ENCODE assay signal across 21 cellular contexts in genomic region chr16:4655801-4656200, GRCh38. TPM values are rescaled to one million over a fixed set of nuclear protein-coding genes. Genes with fewer than 3 reads are reported as not detected.
A peak's percentile ranks its signal among the peaks of the same experiment; 100 is the strongest.
DNase-seq lines count a peak whose midpoint lies in the region; ATAC-seq, FAIRE-seq and TF ChIP-seq lines count a peak whose summit lies in the region.
"Had no signal": no experiment of that assay in that cellular context is flagged by ENCODE, and none has a peak within 500 bp of the region (broad histone marks: within the 10 kb centered on the region; RNA-seq: fewer than 3 reads in every experiment).

No MANE protein-coding gene starts in this region.

- no peak overlapping the region for H2BK120ac ChIP-seq in neuronal stem cell (ENCODE audit: low read depth, low read length)

- TF ChIP-seq CTCF in A549 (IDR thresholded peaks at IDR 0.05) (no peak), endodermal cell (conservative IDR thresholded peaks at IDR 0.05) (no peak)

- peaks cover 84 to 100% (median 98%) of the 10 kb centered on the region in 11 experiments for H4K20me1 ChIP-seq in BLaER1 treated with 17β-estradiol and CSF1 and Interleukin-3, amounts not matched to agents 10 nM and 100 nM

- peak overlapping the region; percentile 12 to 64; a peak in 1 of 6 replicates for H3K27ac ChIP-seq in A549
- H3K27ac ChIP-seq in BLaER1 treated with 17β-estradiol and CSF1 and Interleukin-3, amounts not matched to agents 10 nM and 100 nM: peak overlapping the region in 1 of 11 experiments; percentile 29; a peak in 2 of 22 replicates
- no peak overlapping the region for H3K27ac ChIP-seq in endodermal cell (ENCODE audit: low read depth, low read length)
- no peak overlapping the region for H3K27ac ChIP-seq in neuronal stem cell (replicated peaks; ENCODE audit: low read length)
- H3K27ac ChIP-seq: SJCRH30 had no signal

- ATAC-seq in A549: no peak
- no peak for ATAC-seq in GM21825 (IDR thresholded peaks at IDR 0.05; ENCODE audit: unreplicated experiment)
- ATAC-seq: Panc1 had no signal

- DNase-seq in A549 (ENCODE audit: low read depth in 1 of 2, low spot score in 1 of 2): no peak
- DNase-seq in endodermal cell: no peak
- DNase-seq in neuronal stem cell (ENCODE audit: low spot score): no peak
- no peak for DNase-seq in NCI-H774 (lab: John Stamatoyannopoulos, UW)
- no peak for DNase-seq in NCI-H345 (lab: John Stamatoyannopoulos, UW)
- DNase-seq in pons (ENCODE audit: low spot score): no peak
- DNase-seq: CD4-positive, alpha-beta memory T cell; GOT3; HCEC 1CT; MV-4-11; NCI-H1105 treated with DMSO at 0.1 percent for 48 hours; NCI-H2029 treated with DMSO at 0.1 percent for 48 hours; NCI-H226; NCI-H524; NCI-H82; SJCRH30 had no signal

- H3K36me3 Mint-ChIP-seq in endodermal cell (ENCODE audit: low read depth): peaks cover 41% of the 10 kb centered on the region

- H3K9ac ChIP-seq in BLaER1 treated with 17β-estradiol and CSF1 and Interleukin-3, amounts not matched to agents 10 nM and 100 nM: peak overlapping the region in 3 of 11 experiments; percentile 6 to 27 (median 7); a peak in 2 of 22 replicates
- H3K9ac ChIP-seq in endodermal cell (ENCODE audit: extremely low read depth, low read length, poor library complexity, severe bottlenecking): no peak overlapping the region
- H3K9ac ChIP-seq in neuronal stem cell (ENCODE audit: low read depth, low read length, poor library complexity): no peak overlapping the region

- no peak overlapping the region for H2BK15ac ChIP-seq in neuronal stem cell (ENCODE audit: low read length)

- H3K4ac ChIP-seq in neuronal stem cell (ENCODE audit: low read length): no peak overlapping the region

- H3K4me1 ChIP-seq in A549 (peaks cover 32% of the 10 kb centered on the region), endodermal cell (ENCODE audit: control insufficient read depth, insufficient read depth, low read length) (peaks cover 3% of the 10 kb centered on the region), neuronal stem cell (ENCODE audit: control insufficient read depth in 2 of 2, insufficient read depth in 1 of 2, low read depth in 1 of 2, low read length in 2 of 2) (peaks cover 2 to 16% of the 10 kb centered on the region in 2 donors)
- peaks cover 45 to 96% (median 93%) of the 10 kb centered on the region in 10 experiments for H3K4me1 ChIP-seq in BLaER1 treated with 17β-estradiol and CSF1 and Interleukin-3, amounts not matched to agents 10 nM and 100 nM
- H3K4me1 ChIP-seq: SJCRH30 had no signal

- H3K14ac ChIP-seq in neuronal stem cell (ENCODE audit: low read length): no peak overlapping the region

- no peak for TF ChIP-seq RAD21 in A549 (conservative IDR thresholded peaks at IDR 0.05 in 1 of 2, IDR thresholded peaks at IDR 0.05 in 1 of 2)

- H3K27ac Mint-ChIP-seq in endodermal cell: peak overlapping the region; percentile 35

- H3K9me3 Mint-ChIP-seq in endodermal cell: no peaks in the 10 kb centered on the region
- H3K9me3 Mint-ChIP-seq: CD4-positive, alpha-beta memory T cell had no signal

- no peak overlapping the region for H4K8ac ChIP-seq in neuronal stem cell (ENCODE audit: low read depth, low read length)

- POLR2A ChIA-PET in A549 (lab: Yijun Ruan, JAX): no interaction called here

- no peak for TF ChIP-seq POLR2A in A549 (IDR thresholded peaks at IDR 0.05; ENCODE audit: low read length)

- no peaks in the 10 kb centered on the region for H3K27me3 Mint-ChIP-seq in endodermal cell (ENCODE audit: insufficient read depth)
- H3K27me3 Mint-ChIP-seq: CD4-positive, alpha-beta memory T cell had no signal

- no peak overlapping the region for H3K4me3 Mint-ChIP-seq in endodermal cell
- H3K4me3 Mint-ChIP-seq: CD4-positive, alpha-beta memory T cell had no signal

- no CpG with 5 or more reads among the region's 6 CpGs for WGBS in A549 (ENCODE audit: missing lambda C conversion rate)
- WGBS in endodermal cell (ENCODE audit: insufficient coverage in 1 of 2, insufficient read length in 1 of 2), 2 experiments: 88 to 95% methylated on average over 4 to 6 of the region's 6 CpGs
- no CpG with 5 or more reads among the region's 6 CpGs for WGBS in neuronal stem cell (ENCODE audit: extremely low coverage in 2 of 2, insufficient read length in 2 of 2, insufficient replicate concordance in 1 of 2), 2 donors

- H2AFZ ChIP-seq in neuronal stem cell (ENCODE audit: low read length): no peak overlapping the region

- TF ChIP-seq EP300 in A549 (IDR thresholded peaks at IDR 0.05): no peak

- no peak overlapping the region for H4K91ac ChIP-seq in neuronal stem cell (ENCODE audit: low read depth, low read length, poor library complexity)

- peaks cover 63 to 96% (median 92%) of the 10 kb centered on the region in 11 experiments for H3K36me3 ChIP-seq in BLaER1 treated with 17β-estradiol and CSF1 and Interleukin-3, amounts not matched to agents 10 nM and 100 nM
- H3K36me3 ChIP-seq in endodermal cell (ENCODE audit: control insufficient read depth, insufficient read depth, low read length) (peaks cover 21% of the 10 kb centered on the region), neuronal stem cell (replicated peaks in 1 of 2; ENCODE audit: control insufficient read depth in 2 of 2, insufficient read depth in 2 of 2, low read length in 2 of 2) (peaks cover 26 to 78% of the 10 kb centered on the region in 2 donors)
- H3K36me3 ChIP-seq: SJCRH30 had no signal

- peaks cover 13% of the 10 kb centered on the region for H3K79me1 ChIP-seq in neuronal stem cell (ENCODE audit: low read depth, low read length)

- H3K4me2 ChIP-seq in A549: no peak overlapping the region
- H3K4me2 ChIP-seq in BLaER1 treated with 17β-estradiol and CSF1 and Interleukin-3, amounts not matched to agents 10 nM and 100 nM: peak overlapping the region in 8 of 11 experiments; percentile 32 to 83 (median 58); a peak in 15 of 22 replicates
- H3K4me2 ChIP-seq in neuronal stem cell (ENCODE audit: insufficient read depth, low read length, poor library complexity, severe bottlenecking): no peak overlapping the region

- H3K9me3 ChIP-seq in A549: no peaks in the 10 kb centered on the region
- no peaks in the 10 kb centered on the region for H3K9me3 ChIP-seq in BLaER1 treated with 17β-estradiol and CSF1 and Interleukin-3, amounts not matched to agents 10 nM and 100 nM (replicated peaks in 1 of 11)
- H3K9me3 ChIP-seq in endodermal cell (ENCODE audit: control insufficient read depth, low read length): no peaks in the 10 kb centered on the region
- no peaks in the 10 kb centered on the region for H3K9me3 ChIP-seq in neuronal stem cell (replicated peaks in 1 of 2; ENCODE audit: control insufficient read depth in 2 of 2, insufficient read depth in 1 of 2, low read depth in 1 of 2, low read length in 2 of 2)
- H3K9me3 ChIP-seq: SJCRH30 had no signal

- CTCF ChIA-PET in A549 (lab: Yijun Ruan, JAX): interaction anchor here (1.8 kb wide), 1 partner anchor 26 kb away, joined by 4 read pairs; no protein-coding TSS in a partner anchor

- no peak for FAIRE-seq in A549 (lab: Jason Lieb, UNC)
- FAIRE-seq: G401.6, GM12892 had no signal

- no peak overlapping the region for H2AK5ac ChIP-seq in neuronal stem cell (ENCODE audit: low read depth, low read length)

- peaks cover 16% of the 10 kb centered on the region for H3K4me1 Mint-ChIP-seq in endodermal cell

- H2BK12ac ChIP-seq in neuronal stem cell (ENCODE audit: low read length): no peak overlapping the region

- H3K18ac ChIP-seq in neuronal stem cell (ENCODE audit: low read length): no peak overlapping the region

- H3K27me3 ChIP-seq in BLaER1 treated with 17β-estradiol and CSF1 and Interleukin-3, amounts not matched to agents 10 nM and 100 nM: peaks cover 0 to 14% (median 0%) of the 10 kb centered on the region in 11 experiments; a peak in 6 of 22 replicates
- no peaks in the 10 kb centered on the region for H3K27me3 ChIP-seq in endodermal cell (ENCODE audit: control insufficient read depth, insufficient read depth, low read length, poor library complexity, severe bottlenecking)
- H3K27me3 ChIP-seq in neuronal stem cell (ENCODE audit: control insufficient read depth in 3 of 3, insufficient read depth in 3 of 3, low read depth in 1 of 3, low read length in 3 of 3): no peaks in the 10 kb centered on the region
- H3K27me3 ChIP-seq: SJCRH30 had no signal

- H2BK5ac ChIP-seq in neuronal stem cell (ENCODE audit: low read length): no peak overlapping the region

- peak overlapping the region; percentile 89 for H3K23ac ChIP-seq in neuronal stem cell (ENCODE audit: low read depth, low read length, poor library complexity)

- H3K4me3 ChIP-seq in A549: no peak overlapping the region
- H3K4me3 ChIP-seq in BLaER1 treated with 17β-estradiol and CSF1 and Interleukin-3, amounts not matched to agents 10 nM and 100 nM: no peak overlapping the region
- no peak overlapping the region for H3K4me3 ChIP-seq in endodermal cell (ENCODE audit: low read length)
- H3K4me3 ChIP-seq in neuronal stem cell (ENCODE audit: low read length in 2 of 2): no peak overlapping the region
- H3K4me3 ChIP-seq: SJCRH30 had no signal

RNA-seq across cellular contexts. Expression of gene MGRN1, which starts 31.2 kb away (rescaled TPM):
- polyA plus RNA-seq in A549 (2011; rRNA removed) (4.3 and 8.2 TPM in 2 replicates), A549 (2017; fragmentation: RNase III; extraction: RNeasy Plus Mini Kit Qiagen cat#74134 plus additional on column Dnase treatment) (28.2 to 30.6 TPM (median 29.9 TPM) in 3 replicates)
- 13.8 and 18.5 TPM in 2 replicates for polyA plus RNA-seq in A549 (2012; cell fraction: cytosol; rRNA removed)
- polyA plus RNA-seq in A549 (2012; cell fraction: nucleus; rRNA removed): 34.4 and 34.6 TPM in 2 replicates
- polyA minus RNA-seq in A549 (2011; rRNA and poly(A)+ RNA removed): 10.7 and 16.5 TPM in 2 replicates
- total RNA-seq in endodermal cell: 10 to 100 TPM; 66.9 to 71.4 TPM
- polyA plus RNA-seq in endodermal cell (2013, experiment 1 of 2): 52.3 TPM
- polyA plus RNA-seq in endodermal cell (2013, experiment 2 of 2): 45.0 TPM
- polyA plus RNA-seq in neuronal stem cell (2013, experiment 1 of 2): 48.7 TPM
- 51.0 TPM for polyA plus RNA-seq in neuronal stem cell (2013, experiment 2 of 2)

RNA-seq across cellular contexts. Expression of gene NUDT16L1, which starts 37.6 kb away (rescaled TPM):
- 15.5 and 16.8 TPM in 2 replicates for polyA plus RNA-seq in A549 (2011; rRNA removed)
- polyA plus RNA-seq in A549 (2012; cell fraction: cytosol; rRNA removed): 44.8 and 55.5 TPM in 2 replicates
- polyA plus RNA-seq in A549 (2012; cell fraction: nucleus; rRNA removed): 46.9 and 65.7 TPM in 2 replicates
- polyA plus RNA-seq in A549 (2017; fragmentation: RNase III; extraction: RNeasy Plus Mini Kit Qiagen cat#74134 plus additional on column Dnase treatment): 21.8 to 24.4 TPM (median 22.9 TPM) in 3 replicates
- 3.5 and 5.3 TPM in 2 replicates for polyA minus RNA-seq in A549 (2011; rRNA and poly(A)+ RNA removed)
- total RNA-seq in endodermal cell: 10 to 100 TPM; 38.6 to 40.7 TPM
- 36.4 TPM for polyA plus RNA-seq in endodermal cell (2013, experiment 1 of 2)
- polyA plus RNA-seq in endodermal cell (2013, experiment 2 of 2): 33.5 TPM
- 24.6 TPM for polyA plus RNA-seq in neuronal stem cell (2013, experiment 1 of 2)
- polyA plus RNA-seq in neuronal stem cell (2013, experiment 2 of 2): 25.4 TPM

RNA-seq across cellular contexts. Expression of gene UBALD1, which starts 41.1 kb away (rescaled TPM):
- polyA plus RNA-seq in A549 (2011; rRNA removed) (10.0 and 10.2 TPM in 2 replicates), A549 (2017; fragmentation: RNase III; extraction: RNeasy Plus Mini Kit Qiagen cat#74134 plus additional on column Dnase treatment) (33.2 to 36.6 TPM (median 34.1 TPM) in 3 replicates)
- polyA plus RNA-seq in A549 (2012; cell fraction: cytosol; rRNA removed): 52.3 and 75.7 TPM in 2 replicates
- polyA plus RNA-seq in A549 (2012; cell fraction: nucleus; rRNA removed): 126 and 212 TPM in 2 replicates
- 6.7 and 10.2 TPM in 2 replicates for polyA minus RNA-seq in A549 (2011; rRNA and poly(A)+ RNA removed)
- 10 to 100 TPM; 46.8 to 49.6 TPM for total RNA-seq in endodermal cell
- polyA plus RNA-seq in endodermal cell (2013, experiment 1 of 2): 28.8 TPM
- 24.7 TPM for polyA plus RNA-seq in endodermal cell (2013, experiment 2 of 2)
- 13.4 TPM for polyA plus RNA-seq in neuronal stem cell (2013, experiment 1 of 2)
- 13.0 TPM for polyA plus RNA-seq in neuronal stem cell (2013, experiment 2 of 2)

Comparison
In these comparisons a context has a peak if more than half of its experiments do, and no peak if none do; other contexts are left out.
1. H3K27ac ChIP-seq: peak in A549 (2 of 2); none in endodermal cell (single experiment) and neuronal stem cell (single experiment).
2. H3K4me2 ChIP-seq: peak in BLaER1 treated with 17β-estradiol and CSF1 and Interleukin-3, amounts not matched to agents 10 nM and 100 nM (8 of 11); none in A549 (single experiment) and neuronal stem cell (single experiment).